9 cellular contexts compared by ENCODE assay signal in genomic region chr6:136920216-136920857, GRCh38. TPM values are rescaled to one million over a fixed set of nuclear protein-coding genes. Genes with fewer than 3 reads are reported as not detected.
DNase-seq lines count a peak whose midpoint lies in the region; ATAC-seq and TF ChIP-seq lines count a peak whose summit lies in the region.
"Had no signal": no experiment of that assay in that cellular context is flagged by ENCODE, and none has a peak within 500 bp of the region (broad histone marks: within the 10 kb centered on the region; RNA-seq: fewer than 3 reads in every experiment).

No MANE protein-coding gene starts in this region.

- ATAC-seq in stimulated activated effector memory CD8-positive, alpha-beta T cell treated with anti-CD3 and anti-CD28 coated beads, Interleukin-12 subunit alpha, Interleukin-12 subunit beta, amount 100 ng/mL, for 72 hours: no peak
- ATAC-seq in GM21825 (IDR thresholded peaks at IDR 0.05; ENCODE audit: unreplicated experiment): no peak
- no peak for ATAC-seq in GM19467 (IDR thresholded peaks at IDR 0.05; ENCODE audit: unreplicated experiment)

- DNase-seq in activated CD4-positive, alpha-beta T cell treated with anti-CD3 and anti-CD28 coated beads, Interleukin-2, amount 10 ng/mL, durations not matched to agents 24 days and 14 days: peak; percentile 61
- DNase-seq in activated CD4-positive, alpha-beta T cell treated with anti-CD3 and anti-CD28 coated beads for 4 hours: no peak
- no peak for DNase-seq in Peyer's patch
- no peak for DNase-seq in fibroblast of pulmonary artery (ENCODE audit: low read depth)
- DNase-seq in stimulated activated effector memory CD8-positive, alpha-beta T cell treated with anti-CD3 and anti-CD28 coated beads, Interleukin-12 subunit alpha, Interleukin-12 subunit beta, amount 100 ng/mL, for 72 hours (ENCODE audit: low spot score in 2 of 2): no peak
- no peak for DNase-seq in HCEC 1CT
- DNase-seq: kidney glomerular epithelial cell had no signal

- H3K4me3 ChIP-seq in Peyer's patch (peak overlapping the region in 3 of 4 donors; percentile 50 to 60 (median 54)), fibroblast of pulmonary artery (replicated peaks; ENCODE audit: low read depth, low read length) (peak overlapping the region; percentile 49)

- no peaks in the 10 kb centered on the region for H3K36me3 ChIP-seq in Peyer's patch

- H3K27ac Mint-ChIP-seq in activated CD4-positive, alpha-beta T cell treated with anti-CD3 and anti-CD28 coated beads, Interleukin-2, amount 10 ng/mL, durations not matched to agents 24 days and 14 days: peak overlapping the region; percentile 37
- H3K27ac Mint-ChIP-seq in stimulated activated effector memory CD8-positive, alpha-beta T cell treated with anti-CD3 and anti-CD28 coated beads, Interleukin-12 subunit alpha, Interleukin-12 subunit beta, amount 100 ng/mL, for 72 hours: no peak overlapping the region

- peaks cover 7 to 36% (median 24%) of the 10 kb centered on the region in 4 donors for H3K4me1 ChIP-seq in Peyer's patch

- H3K9me3 Mint-ChIP-seq in activated CD4-positive, alpha-beta T cell treated with anti-CD3 and anti-CD28 coated beads, Interleukin-2, amount 10 ng/mL, durations not matched to agents 24 days and 14 days: no peaks in the 10 kb centered on the region
- no peaks in the 10 kb centered on the region for H3K9me3 Mint-ChIP-seq in stimulated activated effector memory CD8-positive, alpha-beta T cell treated with anti-CD3 and anti-CD28 coated beads, Interleukin-12 subunit alpha, Interleukin-12 subunit beta, amount 100 ng/mL, for 72 hours

- no peak for TF ChIP-seq POLR2A in Peyer's patch (IDR thresholded peaks at IDR 0.05)

- intact Hi-C loops in activated CD4-positive, alpha-beta T cell treated with anti-CD3 and anti-CD28 coated beads, Interleukin-2, amount 10 ng/mL, durations not matched to agents 24 days and 14 days (cut with micrococcal nuclease): loop anchor here (2.0 to 5.0 kb wide), 2 partner anchors 276 to 577 kb away; no protein-coding TSS in a partner anchor

- H3K4me3 Mint-ChIP-seq in activated CD4-positive, alpha-beta T cell treated with anti-CD3 and anti-CD28 coated beads, Interleukin-2, amount 10 ng/mL, durations not matched to agents 24 days and 14 days: peak overlapping the region; percentile 83
- H3K4me3 Mint-ChIP-seq in stimulated activated effector memory CD8-positive, alpha-beta T cell treated with anti-CD3 and anti-CD28 coated beads, Interleukin-12 subunit alpha, Interleukin-12 subunit beta, amount 100 ng/mL, for 72 hours: peak overlapping the region; percentile 76

- H3K27me3 ChIP-seq in Peyer's patch: peaks cover 0 to 27% of the 10 kb centered on the region in 2 donors

- H3K4me1 Mint-ChIP-seq in activated CD4-positive, alpha-beta T cell treated with anti-CD3 and anti-CD28 coated beads, Interleukin-2, amount 10 ng/mL, durations not matched to agents 24 days and 14 days: peaks cover 22% of the 10 kb centered on the region
- peaks cover 39% of the 10 kb centered on the region for H3K4me1 Mint-ChIP-seq in stimulated activated effector memory CD8-positive, alpha-beta T cell treated with anti-CD3 and anti-CD28 coated beads, Interleukin-12 subunit alpha, Interleukin-12 subunit beta, amount 100 ng/mL, for 72 hours

- no peak overlapping the region for H3K27ac ChIP-seq in Peyer's patch

- TF ChIP-seq CTCF in Peyer's patch (IDR thresholded peaks at IDR 0.05) (no peak), fibroblast of pulmonary artery (IDR thresholded peaks at IDR 0.05; ENCODE audit: low read length, missing control alignments) (no peak)

- no peaks in the 10 kb centered on the region for H3K9me3 ChIP-seq in Peyer's patch

- H3K27me3 Mint-ChIP-seq in activated CD4-positive, alpha-beta T cell treated with anti-CD3 and anti-CD28 coated beads, Interleukin-2, amount 10 ng/mL, durations not matched to agents 24 days and 14 days: peaks cover 61% of the 10 kb centered on the region

- no peaks in the 10 kb centered on the region for H3K36me3 Mint-ChIP-seq in activated CD4-positive, alpha-beta T cell treated with anti-CD3 and anti-CD28 coated beads, Interleukin-2, amount 10 ng/mL, durations not matched to agents 24 days and 14 days (ENCODE audit: low read depth)
- H3K36me3 Mint-ChIP-seq in stimulated activated effector memory CD8-positive, alpha-beta T cell treated with anti-CD3 and anti-CD28 coated beads, Interleukin-12 subunit alpha, Interleukin-12 subunit beta, amount 100 ng/mL, for 72 hours: peaks cover 6% of the 10 kb centered on the region

RNA-seq across cellular contexts. Expression of gene SLC35D3, which starts 1.8 kb away (rescaled TPM):
- total RNA-seq in activated CD4-positive, alpha-beta T cell treated with anti-CD3 and anti-CD28 coated beads, Interleukin-2, amount 10 ng/mL, durations not matched to agents 24 days and 14 days: not detected in 2 replicates
- total RNA-seq in Peyer's patch: under 1 TPM in 1 of 4 donors, not detected in 3; 0.47 TPM
